Comparison of ENCODE assay signal across 1 cellular context in the genomic region with DNA sequence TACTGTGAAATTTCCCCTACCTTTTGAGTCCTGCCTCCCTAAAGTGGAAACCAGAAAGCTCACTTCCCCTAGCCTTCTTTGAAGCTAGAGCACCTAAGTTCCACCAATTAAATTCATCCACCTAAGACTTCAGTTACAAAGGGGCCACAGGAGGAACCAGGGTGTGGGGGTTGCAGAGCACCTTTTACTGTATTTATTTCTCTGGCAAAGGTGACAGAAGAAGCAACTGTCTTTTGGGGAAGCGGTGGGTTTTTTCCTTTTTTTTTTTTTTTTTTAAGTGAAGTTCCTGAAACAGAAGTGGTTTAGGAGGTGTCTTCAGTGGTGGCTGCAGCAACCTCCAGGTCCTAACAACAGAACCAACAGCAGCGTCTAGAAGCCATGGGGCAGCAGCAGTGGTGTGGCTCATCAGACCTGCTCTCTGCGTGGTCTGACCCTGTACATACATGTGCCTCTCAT.
TF ChIP-seq lines count a peak whose summit lies in the region.

No MANE protein-coding gene starts in this region.

TF ChIP-seq in K562, 482 proteins besides CTCF, POLR2A, EP300 and RAD21:
- no peak for TF ChIP-seq TGIF2 (CRISPR knock-in tag; IDR thresholded peaks at IDR 0.05)
- no peak for TF ChIP-seq GABPB2 (CRISPR knock-in tag; conservative IDR thresholded peaks at IDR 0.05)
- no peak for TF ChIP-seq RHOXF2B (CRISPR knock-in tag; conservative IDR thresholded peaks at IDR 0.05)
- TF ChIP-seq HCFC1 (IDR thresholded peaks at IDR 0.05; ENCODE audit: low read depth, low read length): no peak
- TF ChIP-seq NFATC3 (IDR thresholded peaks at IDR 0.05): no peak
- TF ChIP-seq, protein P1, sequence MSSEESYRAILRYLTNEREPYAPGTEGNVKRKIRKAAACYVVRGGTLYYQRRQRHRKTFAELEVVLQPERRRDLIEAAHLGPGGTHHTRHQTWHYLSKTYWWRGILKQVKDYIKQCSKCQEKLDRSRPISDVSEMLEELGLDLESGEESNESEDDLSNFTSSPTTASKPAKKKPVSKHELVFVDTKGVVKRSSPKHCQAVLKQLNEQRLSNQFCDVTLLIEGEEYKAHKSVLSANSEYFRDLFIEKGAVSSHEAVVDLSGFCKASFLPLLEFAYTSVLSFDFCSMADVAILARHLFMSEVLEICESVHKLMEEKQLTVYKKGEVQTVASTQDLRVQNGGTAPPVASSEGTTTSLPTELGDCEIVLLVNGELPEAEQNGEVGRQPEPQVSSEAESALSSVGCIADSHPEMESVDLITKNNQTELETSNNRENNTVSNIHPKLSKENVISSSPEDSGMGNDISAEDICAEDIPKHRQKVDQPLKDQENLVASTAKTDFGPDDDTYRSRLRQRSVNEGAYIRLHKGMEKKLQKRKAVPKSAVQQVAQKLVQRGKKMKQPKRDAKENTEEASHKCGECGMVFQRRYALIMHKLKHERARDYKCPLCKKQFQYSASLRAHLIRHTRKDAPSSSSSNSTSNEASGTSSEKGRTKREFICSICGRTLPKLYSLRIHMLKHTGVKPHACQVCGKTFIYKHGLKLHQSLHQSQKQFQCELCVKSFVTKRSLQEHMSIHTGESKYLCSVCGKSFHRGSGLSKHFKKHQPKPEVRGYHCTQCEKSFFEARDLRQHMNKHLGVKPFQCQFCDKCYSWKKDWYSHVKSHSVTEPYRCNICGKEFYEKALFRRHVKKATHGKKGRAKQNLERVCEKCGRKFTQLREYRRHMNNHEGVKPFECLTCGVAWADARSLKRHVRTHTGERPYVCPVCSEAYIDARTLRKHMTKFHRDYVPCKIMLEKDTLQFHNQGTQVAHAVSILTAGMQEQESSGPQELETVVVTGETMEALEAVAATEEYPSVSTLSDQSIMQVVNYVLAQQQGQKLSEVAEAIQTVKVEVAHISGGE (CRISPR knock-in tag; IDR thresholded peaks at IDR 0.05): no peak
- TF ChIP-seq ERF (CRISPR knock-in tag; IDR thresholded peaks at IDR 0.05): no peak
- no peak for TF ChIP-seq GTF2F1 (IDR thresholded peaks at IDR 0.05; ENCODE audit: low read depth, low read length)
- no peak for TF ChIP-seq ZNF274 (IDR thresholded peaks at IDR 0.05; ENCODE audit: borderline replicate concordance, low read depth, low read length)
- no peak for TF ChIP-seq ETV6 (IDR thresholded peaks at IDR 0.05; ENCODE audit: borderline replicate concordance in 1 of 2, low read depth in 2 of 2, low read length in 1 of 2)
- TF ChIP-seq ETV6 (CRISPR knock-in tag; IDR thresholded peaks at IDR 0.05; ENCODE audit: borderline replicate concordance): no peak
